In genomic region chr5:78641060-78641474, GRCh38 we compare ENCODE assay signal across 14 cellular contexts. TPM values are rescaled to one million over a fixed set of nuclear protein-coding genes. Genes with fewer than 3 reads are reported as not detected.
A peak's percentile ranks its signal among the peaks of the same experiment; 100 is the strongest.
DNase-seq lines count a peak whose midpoint lies in the region; ATAC-seq and TF ChIP-seq lines count a peak whose summit lies in the region.
"Had no signal": no experiment of that assay in that cellular context is flagged by ENCODE, and none has a peak within 500 bp of the region (broad histone marks: within the 10 kb centered on the region; RNA-seq: fewer than 3 reads in every experiment).

No MANE protein-coding gene starts in this region.

- H3K4me2 ChIP-seq in IMR-90 (ENCODE audit: low read depth, low read length), result peak overlapping the region; percentile 68; the same call in 1 of the 2 replicates

- H3K18ac ChIP-seq in IMR-90 (ENCODE audit: low read depth, low read length), result peak overlapping the region; percentile 93

- TF ChIP-seq CTCF in IMR-90 (conservative IDR thresholded peaks at IDR 0.05; ENCODE audit: low read depth, low read length), result no peak

- H4K8ac ChIP-seq in IMR-90 (ENCODE audit: low read depth in 2 of 2, low read length in 2 of 2), result peak overlapping the region; percentile 11 to 55; a peak in 1 of 4 replicates

- peak overlapping the region; percentile 62 for H3K4ac ChIP-seq in IMR-90 (ENCODE audit: low read depth, low read length)

- no peak overlapping the region for H3K4me3 ChIP-seq in IMR-90 (ENCODE audit: insufficient read depth, low read depth, low read length)
- H3K4me3 ChIP-seq: right atrium auricular region, SJCRH30, uterus had no signal

- no peak overlapping the region for H3K9ac ChIP-seq in IMR-90 (ENCODE audit: low read depth, low read length)

- H4K91ac ChIP-seq in IMR-90 (ENCODE audit: insufficient read depth, low read depth, low read length), result peak overlapping the region; percentile 51

- POLR2A ChIA-PET in IMR-90 (lab: Charles Lee; ENCODE audit: unreplicated experiment), result no interaction called here

- peak overlapping the region; percentile 8 for H2AFZ ChIP-seq in IMR-90 (replicated peaks; ENCODE audit: low read length, poor library complexity)

- H4K20me1 ChIP-seq in IMR-90 (ENCODE audit: insufficient read depth, low read length), result peaks cover 44% of the 10 kb centered on the region; the same call in 1 of the 2 replicates

- DNase-seq in ACHN (peak; percentile 32), IMR-90 (no peak), glomerular visceral epithelial cell (ENCODE audit: extremely low spot score) (peak; percentile 38), NCI-H748 treated with DMSO at 0.1 percent for 48 hours (lab: John Stamatoyannopoulos, UW) (no peak), SKM-1 (lab: John Stamatoyannopoulos, UW; ENCODE audit: unreplicated experiment) (no peak), NCI-H1436 (lab: John Stamatoyannopoulos, UW) (no peak)
- no peak for DNase-seq in stimulated activated CD4-positive, alpha-beta T cell treated with anti-CD3 and anti-CD28 coated beads, Interleukin-2, amount 100 ng/mL, for 48 hours
- DNase-seq: activated gamma-delta T cell, GF-D8, glutamatergic neuron, uterus had no signal

- WGBS in IMR-90 (ENCODE audit: extremely low coverage in 2 of 2, insufficient read length in 1 of 2), 2 experiments, result no CpG with 5 or more reads among the region's 2 CpGs

- no peak overlapping the region; the same call in 1 of the 2 replicates for H3K56ac ChIP-seq in IMR-90 (ENCODE audit: extremely low read depth, insufficient read depth, low read length)

- H4K5ac ChIP-seq in IMR-90 (ENCODE audit: low read depth, low read length), result no peak overlapping the region

- peaks cover 9% of the 10 kb centered on the region for H3K36me3 ChIP-seq in IMR-90 (ENCODE audit: control insufficient read depth, insufficient read depth, low read length)
- H3K36me3 ChIP-seq: right atrium auricular region, uterus had no signal

- peaks cover 30% of the 10 kb centered on the region for H3K4me1 ChIP-seq in IMR-90 (ENCODE audit: control insufficient read depth, insufficient read depth, low read length)

- in situ Hi-C loops in ACHN (cut with HindIII; ENCODE audit: low pct_ligation_motif_present, low pct_unique_long_range_greater_than_20kb, low sequenced_read_pairs) (loop anchor here (25.0 kb wide), 1 partner anchor 104 kb away; no protein-coding TSS in a partner anchor), IMR-90 (cut with MboI; ENCODE audit: low sequenced_read_pairs) (no loop called here)

- H3K79me1 ChIP-seq in IMR-90 (ENCODE audit: low read depth in 1 of 2, low read length in 2 of 2), result peaks cover 46 to 93% of the 10 kb centered on the region in 2 experiments

- H3K23ac ChIP-seq in IMR-90 (ENCODE audit: low read depth, low read length), result peak overlapping the region; percentile 85

- peak overlapping the region; percentile 64 for H2BK20ac ChIP-seq in IMR-90 (ENCODE audit: low read depth, low read length)

- TF ChIP-seq POLR2A in IMR-90 (IDR thresholded peaks at IDR 0.05; ENCODE audit: low read depth, low read length), result no peak

- BruUV-seq in IMR-90 (replicated peaks; lab: Mats Ljungman, UMichigan), result no TSS peak

- H2BK120ac ChIP-seq in IMR-90 (ENCODE audit: low read depth, low read length), result peak overlapping the region; percentile 56

- H2AK5ac ChIP-seq in IMR-90 (ENCODE audit: low read depth, low read length), result peak overlapping the region; percentile 73

- H2BK15ac ChIP-seq in IMR-90 (ENCODE audit: low read depth, low read length), result peak overlapping the region; percentile 89; the same call in 2 of the 3 replicates

- ATAC-seq in GM21423 (IDR thresholded peaks at IDR 0.05; ENCODE audit: unreplicated experiment) (peak; percentile 26), IMR-90 (ENCODE audit: low read depth) (no peak)

- peaks cover 34% of the 10 kb centered on the region for H3K9me1 ChIP-seq in IMR-90 (ENCODE audit: insufficient read depth, low read length)

- H3K14ac ChIP-seq in IMR-90 (replicated peaks; ENCODE audit: low read depth, low read length), result peak overlapping the region; percentile 46

- H3K9me3 ChIP-seq in IMR-90 (ENCODE audit: control insufficient read depth, insufficient read depth, low read length), result no peaks in the 10 kb centered on the region
- H3K9me3 ChIP-seq: right atrium auricular region, SJCRH30, uterus had no signal

- peak overlapping the region; percentile 25; the same call in 1 of the 2 replicates for H3K27ac ChIP-seq in IMR-90 (ENCODE audit: insufficient read depth, low read length)
- H3K27ac ChIP-seq: right atrium auricular region, SJCRH30 had no signal

- CTCF ChIA-PET in IMR-90 (lab: Yijun Ruan, JAX), result interaction anchor here (0.6 kb wide), 2 partner anchors 10 to 71 kb away, joined by 3 to 4 read pairs; no protein-coding TSS in a partner anchor

- no peak overlapping the region for H2AK9ac ChIP-seq in IMR-90 (replicated peaks; ENCODE audit: low read depth, low read length, poor library complexity)

- H2BK5ac ChIP-seq in IMR-90 (ENCODE audit: low read depth, low read length, poor library complexity, severe bottlenecking), result peak overlapping the region; percentile 64

- no peaks in the 10 kb centered on the region for H3K27me3 ChIP-seq in IMR-90 (ENCODE audit: control insufficient read depth, insufficient read depth, low read length)
- H3K27me3 ChIP-seq: right atrium auricular region, SJCRH30, uterus had no signal

- dilution Hi-C loops in IMR-90 (cut with HindIII; ENCODE audit: low sequenced_read_pairs, unreplicated experiment), result no loop called here

- intact Hi-C loops in IMR-90 (cut with micrococcal nuclease), result no loop called here

- TF ChIP-seq RAD21 in IMR-90 (IDR thresholded peaks at IDR 0.05; ENCODE audit: low read length), result no peak

TF ChIP-seq in IMR-90, 13 proteins besides CTCF, POLR2A, EP300 and RAD21:
- no peak for TF ChIP-seq FOS (IDR thresholded peaks at IDR 0.05; ENCODE audit: low read depth, low read length)
- TF ChIP-seq SMC3 (IDR thresholded peaks at IDR 0.05; ENCODE audit: low read depth, low read length), result no peak
- TF ChIP-seq MAZ (IDR thresholded peaks at IDR 0.05; ENCODE audit: borderline replicate concordance, low read depth, low read length), result no peak
- no peak for TF ChIP-seq MXI1 (IDR thresholded peaks at IDR 0.05; ENCODE audit: borderline replicate concordance, low read depth, low read length)
- TF ChIP-seq ELK1 (IDR thresholded peaks at IDR 0.05; ENCODE audit: borderline replicate concordance, low read depth, low read length), result no peak
- TF ChIP-seq MAFK (IDR thresholded peaks at IDR 0.05; ENCODE audit: low read depth, low read length), result no peak
- TF ChIP-seq RCOR1 (IDR thresholded peaks at IDR 0.05; ENCODE audit: insufficient replicate concordance, low read length), result no peak
- no peak for TF ChIP-seq NFE2L2 (IDR thresholded peaks at IDR 0.05; ENCODE audit: low read depth, low read length)
TF ChIP-seq in IMR-90: peak in this region for 0.

RNA-seq across cellular contexts. Expression of gene LHFPL2, which starts 7.5 kb away (rescaled TPM):
- 11.1 and 11.3 TPM in 2 replicates for total RNA-seq in IMR-90 (2012; rRNA removed)
- polyA plus RNA-seq in IMR-90 (2012; rRNA removed), result 5.0 and 6.5 TPM in 2 replicates
- 3.8 and 6.1 TPM in 2 replicates for polyA plus RNA-seq in IMR-90 (2012; cell fraction: cytosol; rRNA removed)
- polyA plus RNA-seq in IMR-90 (2012; cell fraction: nucleus; rRNA removed; ENCODE audit: low replicate concordance), result 4.8 and 12.1 TPM in 2 replicates

Comparison
In these comparisons a context has a peak if more than half of its experiments do, and no peak if none do; other contexts are left out.
1. DNase-seq: peak in ACHN (single experiment) and glomerular visceral epithelial cell (single experiment); none in IMR-90 (single experiment), NCI-H748 treated with DMSO at 0.1 percent for 48 hours (single experiment), stimulated activated CD4-positive, alpha-beta T cell treated with anti-CD3 and anti-CD28 coated beads, Interleukin-2, amount 100 ng/mL, for 48 hours (0 of 2), SKM-1 (single experiment) and NCI-H1436 (single experiment).